7 cellular contexts compared by ENCODE assay signal in the genomic region with DNA sequence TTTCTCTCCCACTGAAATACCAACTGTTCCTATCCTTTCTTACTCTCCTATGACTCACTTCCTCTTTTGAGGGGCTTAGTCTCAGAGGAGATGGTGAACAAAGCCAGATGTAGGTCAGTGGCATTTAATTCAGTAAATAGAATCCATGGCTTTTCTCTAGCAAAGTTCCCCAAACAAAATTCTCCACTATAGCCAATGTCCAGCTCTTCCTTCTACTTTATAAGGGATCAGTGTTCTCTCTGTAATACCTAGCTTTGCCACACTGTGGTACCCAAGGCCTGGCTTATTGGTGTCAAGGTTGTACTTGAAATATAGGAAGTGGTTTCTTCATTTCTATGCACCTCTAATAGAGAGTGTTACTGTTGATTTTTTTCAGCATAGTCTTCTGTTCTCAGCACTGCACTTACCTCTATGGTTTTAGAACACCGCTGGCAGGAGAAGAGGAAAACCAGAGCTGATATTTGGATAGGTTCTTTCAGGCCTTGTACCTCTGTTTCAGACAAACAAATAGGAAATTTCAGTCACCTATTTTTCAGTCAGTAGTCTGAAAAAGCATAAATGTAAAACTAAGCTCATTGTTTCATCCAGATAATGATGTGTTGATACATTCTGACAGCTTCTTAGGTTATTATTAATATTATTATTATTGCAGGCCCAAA. TPM values are rescaled to one million over a fixed set of nuclear protein-coding genes. Genes with fewer than 3 reads are reported as not detected.
DNase-seq lines count a peak whose midpoint lies in the region; ATAC-seq and TF ChIP-seq lines count a peak whose summit lies in the region.

No MANE protein-coding gene starts in this region.

- H3K9me3 Mint-ChIP-seq in activated naive CD4-positive, alpha-beta T cell treated with anti-CD3 and anti-CD28 coated beads, Interleukin-2, amount 50 U/mL, for 72 hours, result no peaks in the 10 kb centered on the region

- no peak overlapping the region for H3K9ac ChIP-seq in rectal smooth muscle tissue (ENCODE audit: low read length)

- no peaks in the 10 kb centered on the region for H3K4me1 ChIP-seq in HAP-1
- peaks cover 9% of the 10 kb centered on the region for H3K4me1 ChIP-seq in cardiac muscle cell (ENCODE audit: low read depth)
- H3K4me1 ChIP-seq in rectal smooth muscle tissue (ENCODE audit: control insufficient read depth, insufficient read depth, low read length), result peaks cover 25% of the 10 kb centered on the region

- H3K27me3 ChIP-seq in HAP-1 (ENCODE audit: low read depth) (no peaks in the 10 kb centered on the region), cardiac muscle cell (no peaks in the 10 kb centered on the region), rectal smooth muscle tissue (ENCODE audit: control insufficient read depth, insufficient read depth, low read length) (no peaks in the 10 kb centered on the region)

- in situ Hi-C loops in HAP-1 (cut with MboI; ENCODE audit: low sequenced_read_pairs), result loop anchor here (5.0 kb wide), 1 partner anchor 149 kb away; no protein-coding TSS in a partner anchor

- TF ChIP-seq CTCF in GM12872 (IDR thresholded peaks at IDR 0.05; ENCODE audit: insufficient read depth, low read depth, low read length) (peak; percentile 73), cardiac muscle cell (IDR thresholded peaks at IDR 0.05; ENCODE audit: low read depth, low read length) (peak; percentile 75)

- H3K36me3 Mint-ChIP-seq in activated naive CD4-positive, alpha-beta T cell treated with anti-CD3 and anti-CD28 coated beads, Interleukin-2, amount 50 U/mL, for 72 hours, result no peaks in the 10 kb centered on the region

- H3K27ac Mint-ChIP-seq in activated naive CD4-positive, alpha-beta T cell treated with anti-CD3 and anti-CD28 coated beads, Interleukin-2, amount 50 U/mL, for 72 hours, result no peak overlapping the region

- peak; percentile 95 to 98 for ATAC-seq in activated naive CD4-positive, alpha-beta T cell treated with anti-CD3 and anti-CD28 coated beads, Interleukin-2, amount 50 U/mL, for 72 hours

- no peak overlapping the region for H3K27ac ChIP-seq in cardiac muscle cell
- peak overlapping the region; percentile 52 for H3K27ac ChIP-seq in rectal smooth muscle tissue (ENCODE audit: low read depth, low read length)

- H3K36me3 ChIP-seq in HAP-1 (replicated peaks), result no peaks in the 10 kb centered on the region
- no peaks in the 10 kb centered on the region for H3K36me3 ChIP-seq in cardiac muscle cell
- H3K36me3 ChIP-seq in rectal smooth muscle tissue (ENCODE audit: control insufficient read depth, insufficient read depth, low read length), result no peaks in the 10 kb centered on the region

- H3K9me3 ChIP-seq in HAP-1 (no peaks in the 10 kb centered on the region), cardiac muscle cell (ENCODE audit: low read depth) (no peaks in the 10 kb centered on the region)

- DNase-seq in HAP-1 (ENCODE audit: low spot score in 2 of 2) (peak; percentile 67 to 74), LoVo (ENCODE audit: low spot score) (peak; percentile 81), SK-N-DZ (ENCODE audit: low spot score) (peak; percentile 61), cardiac muscle cell (ENCODE audit: low read depth in 1 of 2, low spot score in 1 of 2) (peak; percentile 79 to 89)
- DNase-seq in activated naive CD4-positive, alpha-beta T cell treated with anti-CD3 and anti-CD28 coated beads, Interleukin-2, amount 50 U/mL, for 72 hours (ENCODE audit: low spot score in 2 of 2), result peak in 1 of 2 donors; percentile 62

- H3K4me3 ChIP-seq in HAP-1 (no peak overlapping the region), cardiac muscle cell (no peak overlapping the region), rectal smooth muscle tissue (ENCODE audit: low read length) (no peak overlapping the region)

RNA-seq across cellular contexts. Expression of a gene that starts 40.6 kb away (rescaled TPM):
- 0.17 and 0.46 TPM in 2 replicates for polyA plus RNA-seq in SK-N-DZ (2014; cell fraction: cytosol; rRNA removed)
- polyA plus RNA-seq in SK-N-DZ (2014; cell fraction: nucleus; rRNA removed), result 0.24 and 0.35 TPM in 2 replicates
- total RNA-seq in activated naive CD4-positive, alpha-beta T cell treated with anti-CD3 and anti-CD28 coated beads, Interleukin-2, amount 50 U/mL, for 72 hours, result 1 to 10 TPM in 1 of 2 donors, under 1 TPM in 1; 0.77 to 3.1 TPM
- 1.4 and 2.3 TPM in 2 replicates for total RNA-seq in cardiac muscle cell
- 0.57 and 0.82 TPM in 2 replicates for polyA plus RNA-seq in cardiac muscle cell
